ENCODE assay signal across 13 cellular contexts in genomic region chr17:73430165-73430680, GRCh38.
DNase-seq lines count a peak whose midpoint lies in the region; ATAC-seq, FAIRE-seq and TF ChIP-seq lines count a peak whose summit lies in the region.
"Had no signal": no experiment of that assay in that cellular context is flagged by ENCODE, and none has a peak within 500 bp of the region (broad histone marks: within the 10 kb centered on the region; RNA-seq: fewer than 3 reads in every experiment).

No MANE protein-coding gene starts in this region.

- TF ChIP-seq CTCF in kidney (IDR thresholded peaks at IDR 0.05; ENCODE audit: borderline replicate concordance, extremely low read depth, insufficient read depth) (no peak), type B pancreatic cell (conservative IDR thresholded peaks at IDR 0.05) (no peak)

- H3K4me3 ChIP-seq in kidney (ENCODE audit: low read length in 2 of 2) = no peak overlapping the region
- H3K4me3 ChIP-seq: gastrocnemius medialis, lung, thoracic aorta had no signal

- peaks cover 4% of the 10 kb centered on the region for H3K36me3 Mint-ChIP-seq in type B pancreatic cell

- H3K9me3 Mint-ChIP-seq in type B pancreatic cell = no peaks in the 10 kb centered on the region
- H3K9me3 Mint-ChIP-seq: nephron had no signal

- H3K4me3 Mint-ChIP-seq in type B pancreatic cell = no peak overlapping the region

- peaks cover 8% of the 10 kb centered on the region for H3K4me1 Mint-ChIP-seq in type B pancreatic cell (ENCODE audit: unreplicated experiment)

- H3K27ac ChIP-seq in kidney (ENCODE audit: low read depth in 2 of 2, low read length in 2 of 2) = no peak overlapping the region
- H3K27ac ChIP-seq: coronary artery, gastrocnemius medialis, thoracic aorta had no signal

- intact Hi-C loops in kidney (cut with DNase I) = loop anchor here (5.0 kb wide), 1 partner anchor 282 kb away; no protein-coding TSS in a partner anchor

- H3K27me3 Mint-ChIP-seq in type B pancreatic cell = no peaks in the 10 kb centered on the region

- no peak overlapping the region for H3K27ac Mint-ChIP-seq in type B pancreatic cell

- no peak overlapping the region for H3K9ac ChIP-seq in kidney (ENCODE audit: low read length in 2 of 2)

- FAIRE-seq in kidney (lab: Jason Lieb, UNC) = no peak

- no peaks in the 10 kb centered on the region for H3K36me3 ChIP-seq in kidney (ENCODE audit: control insufficient read depth in 1 of 2, insufficient read depth in 2 of 2, low read length in 2 of 2)
- H3K36me3 ChIP-seq: gastrocnemius medialis, thoracic aorta had no signal

- H3K4me1 ChIP-seq in kidney (ENCODE audit: control insufficient read depth in 1 of 2, insufficient read depth in 1 of 2, low read depth in 1 of 2, low read length in 2 of 2) = no peaks in the 10 kb centered on the region
- H3K4me1 ChIP-seq: gastrocnemius medialis had no signal

- DNase-seq in CD1c-positive myeloid dendritic cell (ENCODE audit: extremely low spot score) = peak; percentile 22
- DNase-seq in D341Med (ENCODE audit: low spot score) = peak; percentile 41
- DNase-seq in NCI-H748 (lab: John Stamatoyannopoulos, UW; ENCODE audit: unreplicated experiment) = peak; percentile 79
- peak; percentile 51 for DNase-seq in kidney
- DNase-seq in type B pancreatic cell (ENCODE audit: extremely low spot score, unreplicated experiment) = no peak
- DNase-seq in HPDE6-E6E7 (ENCODE audit: extremely low spot score) = no peak
- DNase-seq: activated effector memory CD4-positive, alpha-beta T cell treated with anti-CD3 and anti-CD28 coated beads, Interleukin-2, amount 50 U/mL, for 16 hours had no signal

- no peaks in the 10 kb centered on the region for H3K9me3 ChIP-seq in kidney (ENCODE audit: control insufficient read depth in 1 of 2, low read length in 2 of 2)
- H3K9me3 ChIP-seq: gastrocnemius medialis, thoracic aorta had no signal

- no peak for ATAC-seq in GM21723 (IDR thresholded peaks at IDR 0.05; ENCODE audit: unreplicated experiment)

Comparison
In these comparisons a context has a peak if more than half of its experiments do, and no peak if none do; other contexts are left out.
1. DNase-seq: peak in CD1c-positive myeloid dendritic cell (single experiment), D341Med (single experiment), NCI-H748 (single experiment) and kidney (single experiment); none in type B pancreatic cell (single experiment) and HPDE6-E6E7 (single experiment).